24 cellular contexts compared by ENCODE assay signal in genomic region chr13:113086991-113087922, GRCh38. TPM values are rescaled to one million over a fixed set of nuclear protein-coding genes. Genes with fewer than 3 reads are reported as not detected.
A peak's percentile ranks its signal among the peaks of the same experiment; 100 is the strongest.
DNase-seq lines count a peak whose midpoint lies in the region; ATAC-seq and TF ChIP-seq lines count a peak whose summit lies in the region.
"Had no signal": no experiment of that assay in that cellular context is flagged by ENCODE, and none has a peak within 500 bp of the region (broad histone marks: within the 10 kb centered on the region; RNA-seq: fewer than 3 reads in every experiment).

No MANE protein-coding gene starts in this region.

- H3K4me2 ChIP-seq in trophoblast cell (ENCODE audit: low read length) = no peak overlapping the region
- no peak overlapping the region for H3K4me2 ChIP-seq in GM23248 (ENCODE audit: unreplicated experiment)
- H3K4me2 ChIP-seq: BLaER1 had no signal

- no peak overlapping the region for H2BK5ac ChIP-seq in trophoblast cell (ENCODE audit: low read depth, low read length, poor library complexity)

- H2AK5ac ChIP-seq in trophoblast cell (ENCODE audit: low read length) = no peak overlapping the region

- 89% methylated on average over 39 of the region's 39 CpGs for WGBS in right cardiac atrium
- WGBS in trophoblast cell (ENCODE audit: extremely low coverage, insufficient coverage, insufficient read length) = no CpG with 5 or more reads among the region's 39 CpGs
- 74% methylated on average over 39 of the region's 39 CpGs for WGBS in GM23248 (ENCODE audit: low coverage in 1 of 2, low lambda C conversion rate in 2 of 2, missing lambda C conversion rate in 2 of 2), 2 experiments

- no peak overlapping the region for H3K27ac ChIP-seq in RWPE2 (ENCODE audit: poor library complexity, severe bottlenecking)
- no peak overlapping the region for H3K27ac ChIP-seq in right cardiac atrium (ENCODE audit: low read length)
- no peak overlapping the region for H3K27ac ChIP-seq in trophoblast cell (ENCODE audit: low read depth, low read length)
- H3K27ac ChIP-seq in GM23248 = no peak overlapping the region
- H3K27ac ChIP-seq in tibial artery = no peak overlapping the region
- H3K27ac ChIP-seq: BLaER1, RWPE1, SJCRH30 had no signal

- in situ Hi-C loops in GM23248 (cut with MboI) = no loop called here

- DNase-seq in DMS79 (lab: John Stamatoyannopoulos, UW) = peak; percentile 42
- peak; percentile 31 for DNase-seq in RWPE2 (ENCODE audit: low spot score)
- peak; percentile 12 to 47 (median 33) for DNase-seq in right cardiac atrium
- DNase-seq in trophoblast cell = no peak
- no peak for DNase-seq in NCI-H2171 (lab: John Stamatoyannopoulos, UW)
- no peak for DNase-seq in iPS-NIHi7 (ENCODE audit: extremely low spot score)
- no peak for DNase-seq in GM23248
- DNase-seq in tibial artery = no peak
- DNase-seq: CD4-positive, alpha-beta T cell; COR-L47; DMS 273 treated with DMSO at 0.1 percent for 48 hours; KBM-7; NCI-H1092; NCI-H1436 treated with DMSO at 0.1 percent for 48 hours; NCI-H1930; NCI-H226; NCI-H524; NK-92 treated with Interleukin-12 subunit alpha and Interleukin-12 subunit beta, amount 100 ng/mL, for 24 hours had no signal

- intact Hi-C loops in right cardiac atrium (cut with DNase I) (no loop called here), tibial artery (cut with DNase I; ENCODE audit: low total_unique reads) (no loop called here)

- H2BK12ac ChIP-seq in trophoblast cell (ENCODE audit: low read length) = no peak overlapping the region

- H3K4me3 ChIP-seq in RWPE2 (ENCODE audit: severe bottlenecking) (no peak overlapping the region), right cardiac atrium (ENCODE audit: low read length) (no peak overlapping the region), trophoblast cell (ENCODE audit: low read depth, low read length) (peak overlapping the region; percentile 41), GM23248 (no peak overlapping the region), tibial artery (no peak overlapping the region)
- H3K4me3 ChIP-seq: BLaER1, SJCRH30 had no signal

- H3K18ac ChIP-seq in trophoblast cell (ENCODE audit: low read length) = no peak overlapping the region

- no peaks in the 10 kb centered on the region for H3K4me1 ChIP-seq in RWPE2 (ENCODE audit: insufficient read depth, poor library complexity, severe bottlenecking)
- peaks cover 2% of the 10 kb centered on the region for H3K4me1 ChIP-seq in right cardiac atrium (ENCODE audit: control insufficient read depth, insufficient read depth, low read length)
- no peaks in the 10 kb centered on the region for H3K4me1 ChIP-seq in trophoblast cell (ENCODE audit: control insufficient read depth in 1 of 2, insufficient read depth in 2 of 2, low read length in 2 of 2)
- no peaks in the 10 kb centered on the region for H3K4me1 ChIP-seq in GM23248 (ENCODE audit: insufficient read depth)
- H3K4me1 ChIP-seq in tibial artery = no peaks in the 10 kb centered on the region
- H3K4me1 ChIP-seq: BLaER1, SJCRH30 had no signal

- no peaks in the 10 kb centered on the region for H3K9me3 ChIP-seq in RWPE2 (ENCODE audit: severe bottlenecking)
- no peaks in the 10 kb centered on the region for H3K9me3 ChIP-seq in right cardiac atrium (ENCODE audit: control insufficient read depth, low read length)
- H3K9me3 ChIP-seq in trophoblast cell (ENCODE audit: insufficient read depth, low read depth, low read length) = no peaks in the 10 kb centered on the region
- no peaks in the 10 kb centered on the region for H3K9me3 ChIP-seq in GM23248 (ENCODE audit: low read depth)
- H3K9me3 ChIP-seq in tibial artery = no peaks in the 10 kb centered on the region
- H3K9me3 ChIP-seq: BLaER1, SJCRH30 had no signal

- no peaks in the 10 kb centered on the region for H3K79me2 ChIP-seq in trophoblast cell (ENCODE audit: control insufficient read depth, insufficient read depth, low read length, poor library complexity)
- H3K79me2 ChIP-seq in GM23248 (ENCODE audit: insufficient read depth) = no peaks in the 10 kb centered on the region

- H3K4ac ChIP-seq in trophoblast cell (ENCODE audit: low read depth, low read length) = no peak overlapping the region

- H3K27me3 ChIP-seq in RWPE2 (ENCODE audit: insufficient read depth, poor library complexity, severe bottlenecking) (no peaks in the 10 kb centered on the region), right cardiac atrium (ENCODE audit: control insufficient read depth, insufficient read depth) (no peaks in the 10 kb centered on the region), trophoblast cell (ENCODE audit: insufficient read depth, low read length) (no peaks in the 10 kb centered on the region), GM23248 (replicated peaks; ENCODE audit: insufficient read depth) (peaks cover 6% of the 10 kb centered on the region; the same call in 1 of the 2 replicates), tibial artery (no peaks in the 10 kb centered on the region)
- H3K27me3 ChIP-seq: SJCRH30 had no signal

- H4K20me1 ChIP-seq in GM23248 (ENCODE audit: insufficient read depth) = no peaks in the 10 kb centered on the region
- H4K20me1 ChIP-seq: BLaER1 had no signal

- no peak overlapping the region for H3K9ac ChIP-seq in trophoblast cell (ENCODE audit: low read length)
- H3K9ac ChIP-seq in GM23248 = no peak overlapping the region
- H3K9ac ChIP-seq: BLaER1 had no signal

- H4K91ac ChIP-seq in trophoblast cell (ENCODE audit: low read depth, low read length) = no peak overlapping the region

- TF ChIP-seq CTCF in RWPE2 (IDR thresholded peaks at IDR 0.05; ENCODE audit: poor library complexity, severe bottlenecking) = no peak
- no peak for TF ChIP-seq CTCF in tibial artery (IDR thresholded peaks at IDR 0.05)

- ATAC-seq in RWPE2 (ENCODE audit: low read depth) (no peak), right cardiac atrium (no peak)
- ATAC-seq: HCT116 had no signal

- no peak overlapping the region for H3K23ac ChIP-seq in trophoblast cell (ENCODE audit: low read length)

- H3K14ac ChIP-seq in trophoblast cell (ENCODE audit: low read length) = no peak overlapping the region

- no peak overlapping the region for H4K8ac ChIP-seq in trophoblast cell (ENCODE audit: low read depth, low read length)

- H3K9me2 ChIP-seq in GM23248 (ENCODE audit: insufficient read depth) = no peaks in the 10 kb centered on the region

- H4K12ac ChIP-seq in trophoblast cell (ENCODE audit: low read depth, low read length) = no peak overlapping the region

- no peaks in the 10 kb centered on the region for H3K79me1 ChIP-seq in trophoblast cell (ENCODE audit: low read length)

- H3F3A ChIP-seq in GM23248 (ENCODE audit: insufficient read depth) = no peaks in the 10 kb centered on the region

- no peaks in the 10 kb centered on the region for H3K36me3 ChIP-seq in RWPE2 (ENCODE audit: low read depth)
- no peaks in the 10 kb centered on the region for H3K36me3 ChIP-seq in trophoblast cell (ENCODE audit: control insufficient read depth in 1 of 2, insufficient read depth in 2 of 2, low read length in 2 of 2)
- no peaks in the 10 kb centered on the region for H3K36me3 ChIP-seq in GM23248 (ENCODE audit: low read depth)
- H3K36me3 ChIP-seq in tibial artery = peaks cover 10 to 88% (median 34%) of the 10 kb centered on the region in 3 donors
- H3K36me3 ChIP-seq: BLaER1, SJCRH30 had no signal

- no peak overlapping the region for H2BK120ac ChIP-seq in trophoblast cell (ENCODE audit: insufficient read depth, low read length, poor library complexity)

- H2AFZ ChIP-seq in trophoblast cell (ENCODE audit: insufficient read depth, low read length, poor library complexity) (no peak overlapping the region), GM23248 (no peak overlapping the region)

RNA-seq across cellular contexts. Expression of gene F7, which starts 18.3 kb away (rescaled TPM):
- total RNA-seq in right cardiac atrium = under 1 TPM; 0.24 to 0.64 (median 0.37) TPM
- not detected for polyA plus RNA-seq in right cardiac atrium
- 0.01 and 0.04 TPM in 2 replicates for polyA plus RNA-seq in trophoblast cell (2013)
- total RNA-seq in GM23248 (2014; rRNA removed; shearing (Covaris generic)) = not detected in 2 replicates
- polyA plus RNA-seq in GM23248 (2016; fragmentation: Nextera tagmentation; extraction: Ambion mirVana) = not detected in 2 replicates
- total RNA-seq: CD4-positive, alpha-beta T cell; SJCRH30 had no signal

RNA-seq across cellular contexts. Expression of gene F10, which starts 35.3 kb away (rescaled TPM):
- total RNA-seq in right cardiac atrium = 10 to 100 TPM; 29.8 to 40.2 (median 34.4) TPM
- 44.9 TPM for polyA plus RNA-seq in right cardiac atrium
- polyA plus RNA-seq in trophoblast cell (2013) = 0.04 TPM in 1 of 2 replicates, not detected in the other
- total RNA-seq in GM23248 (2014; rRNA removed; shearing (Covaris generic)) = 7.8 and 10.2 TPM in 2 replicates
- polyA plus RNA-seq in GM23248 (2016; fragmentation: Nextera tagmentation; extraction: Ambion mirVana) = 9.0 and 9.1 TPM in 2 replicates
- total RNA-seq: CD4-positive, alpha-beta T cell; Daoy; HT1080 had no signal

Comparison
In these comparisons a context has a peak if more than half of its experiments do, and no peak if none do; other contexts are left out.
1. DNase-seq: peak in DMS79 (single experiment), RWPE2 (single experiment) and right cardiac atrium (3 of 3); none in trophoblast cell (0 of 2), NCI-H2171 (single experiment), iPS-NIHi7 (single experiment), GM23248 (single experiment) and tibial artery (0 of 2).